In genomic region chr10:103167554-103167953, GRCh38 we compare ENCODE assay signal across 1 cellular context.
TF ChIP-seq lines count a peak whose summit lies in the region.

No MANE protein-coding gene starts in this region.

TF ChIP-seq in HepG2, 621 proteins besides CTCF, POLR2A, EP300 and RAD21:
- TF ChIP-seq ZBTB33 (CRISPR knock-in tag; IDR thresholded peaks at IDR 0.05) (peak; percentile 75), ZNF770 (CRISPR knock-in tag; IDR thresholded peaks at IDR 0.05) (0 out of 2 replicates have a peak, but pooled peaks have one; percentile 11), ZNF460 (CRISPR knock-in tag; IDR thresholded peaks at IDR 0.05; ENCODE audit: borderline replicate concordance) (peak; percentile 67; the same call in 1 of the 2 replicates), CEBPG (CRISPR knock-in tag; IDR thresholded peaks at IDR 0.05) (peak; percentile 31; the same call in 1 of the 2 replicates), RARA (CRISPR knock-in tag; IDR thresholded peaks at IDR 0.05) (peak; percentile 39; the same call in 1 of the 2 replicates), NR2F6 (IDR thresholded peaks at IDR 0.05) (0 out of 2 replicates have a peak, but pooled peaks have one; percentile 24), NR2F6 (CRISPR knock-in tag; IDR thresholded peaks at IDR 0.05) (peak; percentile 32; the same call in 1 of the 2 replicates)
